Comparison of ENCODE assay signal across 8 cellular contexts in genomic region chr12:6613015-6613775, GRCh38. TPM values are rescaled to one million over a fixed set of nuclear protein-coding genes. Genes with fewer than 3 reads are reported as not detected.
DNase-seq lines count a peak whose midpoint lies in the region; ATAC-seq lines count a peak whose summit lies in the region.

No MANE protein-coding gene starts in this region.

- H3K27me3 ChIP-seq in NT2/D1 (ENCODE audit: insufficient read depth, insufficient read length), result no peaks in the 10 kb centered on the region
- no peaks in the 10 kb centered on the region for H3K27me3 ChIP-seq in skeletal muscle tissue (ENCODE audit: control insufficient read depth in 3 of 3, insufficient read depth in 3 of 3, low read length in 3 of 3)

- peaks cover 35% of the 10 kb centered on the region for H3K4me1 ChIP-seq in NT2/D1 (ENCODE audit: insufficient read depth, insufficient read length)
- peaks cover 17 to 25% (median 24%) of the 10 kb centered on the region in 3 donors for H3K4me1 ChIP-seq in skeletal muscle tissue (ENCODE audit: control insufficient read depth in 3 of 3, insufficient read depth in 3 of 3, low read length in 3 of 3)

- H3K27ac Mint-ChIP-seq in IgD-negative memory B cell, result peak overlapping the region; percentile 16 to 89 (median 87)
- no peak overlapping the region for H3K27ac Mint-ChIP-seq in activated T-cell treated with anti-CD3 and anti-CD28 coated beads, Interleukin-2, amount 50 U/mL, for 72 hours

- no peaks in the 10 kb centered on the region for H3K36me3 Mint-ChIP-seq in IgD-negative memory B cell
- H3K36me3 Mint-ChIP-seq in activated T-cell treated with anti-CD3 and anti-CD28 coated beads, Interleukin-2, amount 50 U/mL, for 72 hours (ENCODE audit: insufficient read depth in 2 of 2), result no peaks in the 10 kb centered on the region

- H3K36me3 ChIP-seq in NT2/D1 (ENCODE audit: insufficient read depth, insufficient read length, low read length), result no peaks in the 10 kb centered on the region
- H3K36me3 ChIP-seq in skeletal muscle tissue (ENCODE audit: control insufficient read depth in 3 of 3, insufficient read depth in 3 of 3, low read length in 3 of 3), result no peaks in the 10 kb centered on the region

- no peaks in the 10 kb centered on the region for H3K9me3 ChIP-seq in NT2/D1 (ENCODE audit: insufficient read depth, low read length)
- no peaks in the 10 kb centered on the region for H3K9me3 ChIP-seq in skeletal muscle tissue (ENCODE audit: control insufficient read depth in 3 of 3, low read length in 3 of 3)

- peak overlapping the region; percentile 100 for H3K27ac ChIP-seq in caudate nucleus (ENCODE audit: low read depth, low read length)
- H3K27ac ChIP-seq in skeletal muscle tissue (ENCODE audit: low read depth, low read length), result peak overlapping the region; percentile 79

- H3K4me3 ChIP-seq in NT2/D1 (ENCODE audit: insufficient read length, low read depth) (peak overlapping the region; percentile 31), skeletal muscle tissue (ENCODE audit: low read length in 3 of 3) (peak overlapping the region; percentile 30 to 50 (median 49))

- peak overlapping the region; percentile 93 for H3K9ac ChIP-seq in NT2/D1 (ENCODE audit: insufficient read length, low read depth)
- H3K9ac ChIP-seq in skeletal muscle tissue (ENCODE audit: low read depth in 1 of 3, low read length in 3 of 3), result peak overlapping the region in 2 of 3 donors; percentile 52 to 56

- ATAC-seq in HG02623 (IDR thresholded peaks at IDR 0.05; ENCODE audit: unreplicated experiment), result no peak
- ATAC-seq in activated T-cell treated with anti-CD3 and anti-CD28 coated beads, Interleukin-2, amount 50 U/mL, for 72 hours (replicated peaks in 1 of 2), result no peak

- DNase-seq in COR-L47 (lab: John Stamatoyannopoulos, UW) (peak; percentile 91), NT2/D1 (ENCODE audit: low read depth, low spot score) (no peak), caudate nucleus (lab: John Stamatoyannopoulos, UW) (peak in 58 of 61 donors; percentile 51 to 97 (median 76)), islet precursor cell (peak; percentile 92)
- DNase-seq in activated T-cell treated with anti-CD3 and anti-CD28 coated beads, Interleukin-2, amount 50 U/mL, for 72 hours, result no peak

- peak overlapping the region; percentile 10 to 76 (median 48) for H3K4me3 Mint-ChIP-seq in IgD-negative memory B cell
- H3K4me3 Mint-ChIP-seq in activated T-cell treated with anti-CD3 and anti-CD28 coated beads, Interleukin-2, amount 50 U/mL, for 72 hours, result no peak overlapping the region

- no peaks in the 10 kb centered on the region for H3K27me3 Mint-ChIP-seq in IgD-negative memory B cell
- no peaks in the 10 kb centered on the region for H3K27me3 Mint-ChIP-seq in activated T-cell treated with anti-CD3 and anti-CD28 coated beads, Interleukin-2, amount 50 U/mL, for 72 hours (ENCODE audit: low read depth)

- peaks cover 14 to 35% (median 34%) of the 10 kb centered on the region in 3 donors for H3K4me1 Mint-ChIP-seq in IgD-negative memory B cell
- H3K4me1 Mint-ChIP-seq in activated T-cell treated with anti-CD3 and anti-CD28 coated beads, Interleukin-2, amount 50 U/mL, for 72 hours (ENCODE audit: low read depth), result peaks cover 11% of the 10 kb centered on the region

- H3K9me3 Mint-ChIP-seq in IgD-negative memory B cell, result no peaks in the 10 kb centered on the region
- no peaks in the 10 kb centered on the region for H3K9me3 Mint-ChIP-seq in activated T-cell treated with anti-CD3 and anti-CD28 coated beads, Interleukin-2, amount 50 U/mL, for 72 hours

RNA-seq across cellular contexts. Expression of gene CHD4, which starts 6.0 kb away (rescaled TPM):
- polyA plus RNA-seq in IgD-negative memory B cell, result 55.2 TPM
- 211 TPM for total RNA-seq in skeletal muscle tissue
- total RNA-seq in activated T-cell treated with anti-CD3 and anti-CD28 coated beads, Interleukin-2, amount 50 U/mL, for 72 hours, result 100 to 1,000 TPM; 292 to 299 TPM

RNA-seq across cellular contexts. Expression of gene LPAR5, which starts 22.6 kb away (rescaled TPM):
- 63.6 TPM for polyA plus RNA-seq in IgD-negative memory B cell
- total RNA-seq in skeletal muscle tissue, result 1.0 TPM
- total RNA-seq in activated T-cell treated with anti-CD3 and anti-CD28 coated beads, Interleukin-2, amount 50 U/mL, for 72 hours, result 1 to 10 TPM; 4.1 to 8.9 TPM

RNA-seq across cellular contexts. Expression of gene ACRBP, which starts 34.0 kb away (rescaled TPM):
- 5.8 TPM for polyA plus RNA-seq in IgD-negative memory B cell
- 1.0 TPM for total RNA-seq in skeletal muscle tissue
- 1 to 10 TPM; 5.2 to 6.1 TPM for total RNA-seq in activated T-cell treated with anti-CD3 and anti-CD28 coated beads, Interleukin-2, amount 50 U/mL, for 72 hours

RNA-seq across cellular contexts. Expression of gene NOP2, which starts 45.1 kb away (rescaled TPM):
- 24.9 TPM for polyA plus RNA-seq in IgD-negative memory B cell
- 6.3 TPM for total RNA-seq in skeletal muscle tissue
- total RNA-seq in activated T-cell treated with anti-CD3 and anti-CD28 coated beads, Interleukin-2, amount 50 U/mL, for 72 hours, result 10 to 100 TPM; 76.9 to 89.8 TPM

RNA-seq across cellular contexts. Expression of gene ING4, which starts 49.7 kb away (rescaled TPM):
- 76.6 TPM for polyA plus RNA-seq in IgD-negative memory B cell
- total RNA-seq in skeletal muscle tissue, result 38.1 TPM
- 10 to 100 TPM; 27.6 to 28.0 TPM for total RNA-seq in activated T-cell treated with anti-CD3 and anti-CD28 coated beads, Interleukin-2, amount 50 U/mL, for 72 hours

Comparison
In these comparisons a context has a peak if more than half of its experiments do, and no peak if none do; other contexts are left out.
1. DNase-seq: peak in COR-L47 (single experiment), caudate nucleus (58 of 61) and islet precursor cell (single experiment); none in NT2/D1 (single experiment) and activated T-cell treated with anti-CD3 and anti-CD28 coated beads, Interleukin-2, amount 50 U/mL, for 72 hours (0 of 2).
2. H3K4me3 Mint-ChIP-seq: peak in IgD-negative memory B cell (4 of 4); none in activated T-cell treated with anti-CD3 and anti-CD28 coated beads, Interleukin-2, amount 50 U/mL, for 72 hours (0 of 2).